ENCODE assay signal across 1 cellular context in the genomic region with DNA sequence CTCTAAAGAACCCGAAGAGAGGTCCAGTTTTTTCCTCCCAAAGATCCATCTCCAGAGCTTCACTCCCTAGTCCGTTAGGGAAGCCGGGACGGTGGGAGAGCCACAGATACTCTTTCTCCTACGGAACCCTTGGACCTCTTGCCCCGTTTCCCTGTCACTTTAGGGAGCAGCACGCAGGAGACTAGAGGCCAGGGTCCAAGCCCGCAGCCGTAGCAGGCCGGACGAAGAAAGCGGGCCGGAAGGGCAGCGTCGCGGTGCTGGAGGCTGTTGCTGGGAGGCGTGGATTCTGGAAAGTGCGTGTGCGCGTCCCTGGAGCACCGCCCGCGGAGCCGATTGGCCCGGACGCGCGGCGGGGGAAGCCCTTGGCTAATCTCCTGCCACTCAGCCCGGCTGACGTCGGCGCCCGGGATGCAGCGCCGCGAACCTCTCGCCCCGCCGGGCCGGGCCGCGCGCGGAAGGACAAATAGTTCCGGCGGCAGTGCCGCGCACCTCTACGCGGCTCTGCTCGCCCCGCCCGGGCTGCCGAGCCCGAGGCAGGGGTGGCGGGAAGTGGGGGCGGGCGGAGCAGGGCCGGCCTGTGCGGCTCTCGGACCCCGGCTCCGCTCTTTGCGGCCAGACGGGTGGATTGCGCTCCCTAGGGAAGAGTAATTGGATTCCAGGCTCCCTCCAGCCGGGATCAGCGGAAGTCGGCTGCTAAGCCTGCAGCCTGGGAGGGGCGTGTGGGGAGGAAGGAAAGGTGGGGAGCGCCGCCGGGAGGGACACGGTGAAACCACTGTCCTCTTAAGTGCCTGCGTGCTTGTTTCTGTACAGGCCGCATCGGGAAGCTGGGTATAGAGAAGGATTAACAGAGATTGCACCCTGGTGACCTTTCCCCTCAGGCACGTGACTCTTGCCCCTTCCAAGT.
TF ChIP-seq lines count a peak whose summit lies in the region.

No MANE protein-coding gene starts in this region.

TF ChIP-seq in K562, 482 proteins besides CTCF, POLR2A, EP300 and RAD21 (continued from another document and continues in another):
- no peak; the same call in 1 of the 2 replicates for TF ChIP-seq GATAD2A (IDR thresholded peaks at IDR 0.05)
- no peak for TF ChIP-seq CTCFL (IDR thresholded peaks at IDR 0.05; ENCODE audit: borderline replicate concordance, insufficient read depth, low read depth, low read length, poor library complexity, severe bottlenecking)
- peak; percentile 75 for TF ChIP-seq FOSL1 (tag; conservative IDR thresholded peaks at IDR 0.05)
- TF ChIP-seq ZEB2 (IDR thresholded peaks at IDR 0.05) = peak; percentile 62; the same call in 1 of the 2 replicates
- TF ChIP-seq ZNF785 (CRISPR knock-in tag; IDR thresholded peaks at IDR 0.05) = no peak
- TF ChIP-seq, protein P1, sequence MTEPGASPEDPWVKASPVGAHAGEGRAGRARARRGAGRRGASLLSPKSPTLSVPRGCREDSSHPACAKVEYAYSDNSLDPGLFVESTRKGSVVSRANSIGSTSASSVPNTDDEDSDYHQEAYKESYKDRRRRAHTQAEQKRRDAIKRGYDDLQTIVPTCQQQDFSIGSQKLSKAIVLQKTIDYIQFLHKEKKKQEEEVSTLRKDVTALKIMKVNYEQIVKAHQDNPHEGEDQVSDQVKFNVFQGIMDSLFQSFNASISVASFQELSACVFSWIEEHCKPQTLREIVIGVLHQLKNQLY (CRISPR knock-in tag; conservative IDR thresholded peaks at IDR 0.05) = no peak
- TF ChIP-seq FOXA1 (IDR thresholded peaks at IDR 0.05; ENCODE audit: borderline replicate concordance) = no peak
- peak; percentile 80 for TF ChIP-seq ETV1 (tag; conservative IDR thresholded peaks at IDR 0.05; ENCODE audit: low read depth)
- TF ChIP-seq WHSC1 (IDR thresholded peaks at IDR 0.05; ENCODE audit: low read length) = no peak
- TF ChIP-seq DPF2 (IDR thresholded peaks at IDR 0.05) = peak; percentile 55; the same call in 1 of the 2 replicates
- TF ChIP-seq, protein P2, sequence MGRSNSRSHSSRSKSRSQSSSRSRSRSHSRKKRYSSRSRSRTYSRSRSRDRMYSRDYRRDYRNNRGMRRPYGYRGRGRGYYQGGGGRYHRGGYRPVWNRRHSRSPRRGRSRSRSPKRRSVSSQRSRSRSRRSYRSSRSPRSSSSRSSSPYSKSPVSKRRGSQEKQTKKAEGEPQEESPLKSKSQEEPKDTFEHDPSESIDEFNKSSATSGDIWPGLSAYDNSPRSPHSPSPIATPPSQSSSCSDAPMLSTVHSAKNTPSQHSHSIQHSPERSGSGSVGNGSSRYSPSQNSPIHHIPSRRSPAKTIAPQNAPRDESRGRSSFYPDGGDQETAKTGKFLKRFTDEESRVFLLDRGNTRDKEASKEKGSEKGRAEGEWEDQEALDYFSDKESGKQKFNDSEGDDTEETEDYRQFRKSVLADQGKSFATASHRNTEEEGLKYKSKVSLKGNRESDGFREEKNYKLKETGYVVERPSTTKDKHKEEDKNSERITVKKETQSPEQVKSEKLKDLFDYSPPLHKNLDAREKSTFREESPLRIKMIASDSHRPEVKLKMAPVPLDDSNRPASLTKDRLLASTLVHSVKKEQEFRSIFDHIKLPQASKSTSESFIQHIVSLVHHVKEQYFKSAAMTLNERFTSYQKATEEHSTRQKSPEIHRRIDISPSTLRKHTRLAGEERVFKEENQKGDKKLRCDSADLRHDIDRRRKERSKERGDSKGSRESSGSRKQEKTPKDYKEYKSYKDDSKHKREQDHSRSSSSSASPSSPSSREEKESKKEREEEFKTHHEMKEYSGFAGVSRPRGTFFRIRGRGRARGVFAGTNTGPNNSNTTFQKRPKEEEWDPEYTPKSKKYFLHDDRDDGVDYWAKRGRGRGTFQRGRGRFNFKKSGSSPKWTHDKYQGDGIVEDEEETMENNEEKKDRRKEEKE (IDR thresholded peaks at IDR 0.05; ENCODE audit: borderline replicate concordance in 1 of 2, control insufficient read depth in 1 of 2, low read depth in 2 of 2, low read length in 1 of 2) = 0 out of 4 replicates have a peak, but pooled peaks of 1 of the 2 experiments have one; percentile 17
- TF ChIP-seq ZKSCAN3 (CRISPR knock-in tag; IDR thresholded peaks at IDR 0.05) = no peak
- no peak for TF ChIP-seq XRCC3 (IDR thresholded peaks at IDR 0.05)
- no peak for TF ChIP-seq ELF2 (CRISPR knock-in tag; IDR thresholded peaks at IDR 0.05)
- peak; percentile 86 for TF ChIP-seq MEIS2 (IDR thresholded peaks at IDR 0.05; ENCODE audit: partially characterized antibody)
- TF ChIP-seq, protein P3, sequence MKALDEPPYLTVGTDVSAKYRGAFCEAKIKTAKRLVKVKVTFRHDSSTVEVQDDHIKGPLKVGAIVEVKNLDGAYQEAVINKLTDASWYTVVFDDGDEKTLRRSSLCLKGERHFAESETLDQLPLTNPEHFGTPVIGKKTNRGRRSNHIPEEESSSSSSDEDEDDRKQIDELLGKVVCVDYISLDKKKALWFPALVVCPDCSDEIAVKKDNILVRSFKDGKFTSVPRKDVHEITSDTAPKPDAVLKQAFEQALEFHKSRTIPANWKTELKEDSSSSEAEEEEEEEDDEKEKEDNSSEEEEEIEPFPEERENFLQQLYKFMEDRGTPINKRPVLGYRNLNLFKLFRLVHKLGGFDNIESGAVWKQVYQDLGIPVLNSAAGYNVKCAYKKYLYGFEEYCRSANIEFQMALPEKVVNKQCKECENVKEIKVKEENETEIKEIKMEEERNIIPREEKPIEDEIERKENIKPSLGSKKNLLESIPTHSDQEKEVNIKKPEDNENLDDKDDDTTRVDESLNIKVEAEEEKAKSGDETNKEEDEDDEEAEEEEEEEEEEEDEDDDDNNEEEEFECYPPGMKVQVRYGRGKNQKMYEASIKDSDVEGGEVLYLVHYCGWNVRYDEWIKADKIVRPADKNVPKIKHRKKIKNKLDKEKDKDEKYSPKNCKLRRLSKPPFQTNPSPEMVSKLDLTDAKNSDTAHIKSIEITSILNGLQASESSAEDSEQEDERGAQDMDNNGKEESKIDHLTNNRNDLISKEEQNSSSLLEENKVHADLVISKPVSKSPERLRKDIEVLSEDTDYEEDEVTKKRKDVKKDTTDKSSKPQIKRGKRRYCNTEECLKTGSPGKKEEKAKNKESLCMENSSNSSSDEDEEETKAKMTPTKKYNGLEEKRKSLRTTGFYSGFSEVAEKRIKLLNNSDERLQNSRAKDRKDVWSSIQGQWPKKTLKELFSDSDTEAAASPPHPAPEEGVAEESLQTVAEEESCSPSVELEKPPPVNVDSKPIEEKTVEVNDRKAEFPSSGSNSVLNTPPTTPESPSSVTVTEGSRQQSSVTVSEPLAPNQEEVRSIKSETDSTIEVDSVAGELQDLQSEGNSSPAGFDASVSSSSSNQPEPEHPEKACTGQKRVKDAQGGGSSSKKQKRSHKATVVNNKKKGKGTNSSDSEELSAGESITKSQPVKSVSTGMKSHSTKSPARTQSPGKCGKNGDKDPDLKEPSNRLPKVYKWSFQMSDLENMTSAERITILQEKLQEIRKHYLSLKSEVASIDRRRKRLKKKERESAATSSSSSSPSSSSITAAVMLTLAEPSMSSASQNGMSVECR (CRISPR knock-in tag; IDR thresholded peaks at IDR 0.05) = peak; percentile 54; the same call in 1 of the 2 replicates
- TF ChIP-seq, protein P4, sequence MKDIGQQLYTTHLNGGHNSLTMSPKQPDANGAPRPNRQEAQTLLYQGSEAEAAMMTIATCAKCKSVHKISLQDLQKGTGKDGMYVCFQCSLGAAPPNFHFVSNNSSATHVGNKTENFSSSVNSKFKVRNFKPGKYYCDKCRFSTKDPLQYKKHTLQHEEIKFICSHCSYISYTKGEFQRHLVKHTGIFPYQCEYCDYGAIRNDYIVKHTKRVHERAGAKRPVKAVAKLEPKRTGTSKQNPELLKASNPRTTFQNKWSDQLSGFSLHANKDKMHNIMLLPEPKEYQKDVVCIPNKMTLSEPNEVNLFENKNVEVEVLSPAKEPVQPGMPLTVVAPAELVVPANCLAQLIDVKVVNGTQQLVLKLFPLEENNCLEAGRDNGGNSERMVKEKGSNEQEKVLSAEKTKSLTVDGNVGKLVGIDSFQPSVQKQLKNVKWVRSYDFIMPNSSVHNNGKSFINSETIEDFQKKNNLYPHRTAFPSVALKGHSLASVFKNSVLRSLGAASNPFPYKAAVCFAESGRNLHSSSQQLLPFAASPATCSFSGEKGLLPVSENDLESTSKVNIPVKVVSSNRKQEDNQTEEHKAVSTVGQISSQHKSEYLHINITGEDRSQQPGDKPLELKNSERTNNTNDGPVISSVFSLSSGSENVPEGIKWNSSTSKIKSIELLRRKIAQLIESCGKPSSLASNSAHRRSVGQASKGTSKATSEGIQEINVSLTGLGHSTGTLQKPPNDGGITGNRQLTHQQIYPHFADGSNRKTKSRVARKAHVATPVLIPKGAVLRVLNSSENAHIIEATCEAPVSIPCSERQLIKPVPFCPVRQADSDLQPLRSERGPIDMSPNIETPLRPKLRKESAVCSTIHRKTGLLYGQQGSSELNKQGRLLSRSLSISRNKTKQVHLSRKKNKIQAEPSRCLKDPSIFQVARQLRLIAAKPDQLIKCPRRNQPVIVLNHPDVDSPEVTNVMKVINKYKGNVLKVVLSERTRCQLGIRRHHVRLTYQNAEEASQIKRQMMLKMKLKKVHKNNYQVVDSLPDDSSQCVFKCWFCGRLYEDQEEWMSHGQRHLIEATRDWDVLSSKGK (CRISPR knock-in tag; IDR thresholded peaks at IDR 0.05) = no peak
- TF ChIP-seq ZNF699 (CRISPR knock-in tag; IDR thresholded peaks at IDR 0.05; ENCODE audit: insufficient replicate concordance) = no peak
- no peak for TF ChIP-seq ZKSCAN1 (IDR thresholded peaks at IDR 0.05; ENCODE audit: low read depth, low read length)
- peak in 1 of 2 experiments; percentile 72; a peak in 1 of 4 replicates for TF ChIP-seq KDM4B (IDR thresholded peaks at IDR 0.05; ENCODE audit: borderline replicate concordance in 2 of 2, low read depth in 1 of 2)
- peak; percentile 80 for TF ChIP-seq SUPT5H (IDR thresholded peaks at IDR 0.05)
- TF ChIP-seq ZNF431 (CRISPR knock-in tag; IDR thresholded peaks at IDR 0.05) = peak; percentile 71
- TF ChIP-seq SETDB1 (IDR thresholded peaks at IDR 0.05; ENCODE audit: low read length) = no peak
- peak; percentile 53; the same call in 1 of the 2 replicates for TF ChIP-seq PML (IDR thresholded peaks at IDR 0.05; ENCODE audit: low read length)
- TF ChIP-seq RBM25 (IDR thresholded peaks at IDR 0.05; ENCODE audit: low read depth, low read length, severe bottlenecking) = peak; percentile 94
- TF ChIP-seq, protein P5, sequence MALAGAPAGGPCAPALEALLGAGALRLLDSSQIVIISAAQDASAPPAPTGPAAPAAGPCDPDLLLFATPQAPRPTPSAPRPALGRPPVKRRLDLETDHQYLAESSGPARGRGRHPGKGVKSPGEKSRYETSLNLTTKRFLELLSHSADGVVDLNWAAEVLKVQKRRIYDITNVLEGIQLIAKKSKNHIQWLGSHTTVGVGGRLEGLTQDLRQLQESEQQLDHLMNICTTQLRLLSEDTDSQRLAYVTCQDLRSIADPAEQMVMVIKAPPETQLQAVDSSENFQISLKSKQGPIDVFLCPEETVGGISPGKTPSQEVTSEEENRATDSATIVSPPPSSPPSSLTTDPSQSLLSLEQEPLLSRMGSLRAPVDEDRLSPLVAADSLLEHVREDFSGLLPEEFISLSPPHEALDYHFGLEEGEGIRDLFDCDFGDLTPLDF (CRISPR knock-in tag; IDR thresholded peaks at IDR 0.05) = peak; percentile 91
- peak; percentile 8; the same call in 1 of the 2 replicates for TF ChIP-seq CBFA2T3 (IDR thresholded peaks at IDR 0.05)
- TF ChIP-seq, protein P6, sequence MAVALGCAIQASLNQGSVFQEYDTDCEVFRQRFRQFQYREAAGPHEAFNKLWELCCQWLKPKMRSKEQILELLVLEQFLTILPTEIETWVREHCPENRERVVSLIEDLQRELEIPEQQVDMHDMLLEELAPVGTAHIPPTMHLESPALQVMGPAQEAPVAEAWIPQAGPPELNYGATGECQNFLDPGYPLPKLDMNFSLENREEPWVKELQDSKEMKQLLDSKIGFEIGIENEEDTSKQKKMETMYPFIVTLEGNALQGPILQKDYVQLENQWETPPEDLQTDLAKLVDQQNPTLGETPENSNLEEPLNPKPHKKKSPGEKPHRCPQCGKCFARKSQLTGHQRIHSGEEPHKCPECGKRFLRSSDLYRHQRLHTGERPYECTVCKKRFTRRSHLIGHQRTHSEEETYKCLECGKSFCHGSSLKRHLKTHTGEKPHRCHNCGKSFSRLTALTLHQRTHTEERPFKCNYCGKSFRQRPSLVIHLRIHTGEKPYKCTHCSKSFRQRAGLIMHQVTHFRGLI (CRISPR knock-in tag; IDR thresholded peaks at IDR 0.05) = no peak
- TF ChIP-seq, protein P7, sequence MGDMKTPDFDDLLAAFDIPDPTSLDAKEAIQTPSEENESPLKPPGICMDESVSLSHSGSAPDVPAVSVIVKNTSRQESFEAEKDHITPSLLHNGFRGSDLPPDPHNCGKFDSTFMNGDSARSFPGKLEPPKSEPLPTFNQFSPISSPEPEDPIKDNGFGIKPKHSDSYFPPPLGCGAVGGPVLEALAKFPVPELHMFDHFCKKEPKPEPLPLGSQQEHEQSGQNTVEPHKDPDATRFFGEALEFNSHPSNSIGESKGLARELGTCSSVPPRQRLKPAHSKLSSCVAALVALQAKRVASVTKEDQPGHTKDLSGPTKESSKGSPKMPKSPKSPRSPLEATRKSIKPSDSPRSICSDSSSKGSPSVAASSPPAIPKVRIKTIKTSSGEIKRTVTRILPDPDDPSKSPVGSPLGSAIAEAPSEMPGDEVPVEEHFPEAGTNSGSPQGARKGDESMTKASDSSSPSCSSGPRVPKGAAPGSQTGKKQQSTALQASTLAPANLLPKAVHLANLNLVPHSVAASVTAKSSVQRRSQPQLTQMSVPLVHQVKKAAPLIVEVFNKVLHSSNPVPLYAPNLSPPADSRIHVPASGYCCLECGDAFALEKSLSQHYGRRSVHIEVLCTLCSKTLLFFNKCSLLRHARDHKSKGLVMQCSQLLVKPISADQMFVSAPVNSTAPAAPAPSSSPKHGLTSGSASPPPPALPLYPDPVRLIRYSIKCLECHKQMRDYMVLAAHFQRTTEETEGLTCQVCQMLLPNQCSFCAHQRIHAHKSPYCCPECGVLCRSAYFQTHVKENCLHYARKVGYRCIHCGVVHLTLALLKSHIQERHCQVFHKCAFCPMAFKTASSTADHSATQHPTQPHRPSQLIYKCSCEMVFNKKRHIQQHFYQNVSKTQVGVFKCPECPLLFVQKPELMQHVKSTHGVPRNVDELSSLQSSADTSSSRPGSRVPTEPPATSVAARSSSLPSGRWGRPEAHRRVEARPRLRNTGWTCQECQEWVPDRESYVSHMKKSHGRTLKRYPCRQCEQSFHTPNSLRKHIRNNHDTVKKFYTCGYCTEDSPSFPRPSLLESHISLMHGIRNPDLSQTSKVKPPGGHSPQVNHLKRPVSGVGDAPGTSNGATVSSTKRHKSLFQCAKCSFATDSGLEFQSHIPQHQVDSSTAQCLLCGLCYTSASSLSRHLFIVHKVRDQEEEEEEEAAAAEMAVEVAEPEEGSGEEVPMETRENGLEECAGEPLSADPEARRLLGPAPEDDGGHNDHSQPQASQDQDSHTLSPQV (IDR thresholded peaks at IDR 0.05) = peak; percentile 70; the same call in 1 of the 2 replicates
- no peak for TF ChIP-seq BCL6 (CRISPR knock-in tag; IDR thresholded peaks at IDR 0.05)
- no peak for TF ChIP-seq ELF4 (CRISPR knock-in tag; IDR thresholded peaks at IDR 0.05)
- peak; percentile 92 for TF ChIP-seq ZFX (CRISPR knock-in tag; IDR thresholded peaks at IDR 0.05)
- no peak for TF ChIP-seq CBX8 (IDR thresholded peaks at IDR 0.05; ENCODE audit: borderline replicate concordance, extremely low read depth, low read depth, low read length, poor library complexity, severe bottlenecking)
